Comparison of ENCODE assay signal across 2 cellular contexts in the genomic region with DNA sequence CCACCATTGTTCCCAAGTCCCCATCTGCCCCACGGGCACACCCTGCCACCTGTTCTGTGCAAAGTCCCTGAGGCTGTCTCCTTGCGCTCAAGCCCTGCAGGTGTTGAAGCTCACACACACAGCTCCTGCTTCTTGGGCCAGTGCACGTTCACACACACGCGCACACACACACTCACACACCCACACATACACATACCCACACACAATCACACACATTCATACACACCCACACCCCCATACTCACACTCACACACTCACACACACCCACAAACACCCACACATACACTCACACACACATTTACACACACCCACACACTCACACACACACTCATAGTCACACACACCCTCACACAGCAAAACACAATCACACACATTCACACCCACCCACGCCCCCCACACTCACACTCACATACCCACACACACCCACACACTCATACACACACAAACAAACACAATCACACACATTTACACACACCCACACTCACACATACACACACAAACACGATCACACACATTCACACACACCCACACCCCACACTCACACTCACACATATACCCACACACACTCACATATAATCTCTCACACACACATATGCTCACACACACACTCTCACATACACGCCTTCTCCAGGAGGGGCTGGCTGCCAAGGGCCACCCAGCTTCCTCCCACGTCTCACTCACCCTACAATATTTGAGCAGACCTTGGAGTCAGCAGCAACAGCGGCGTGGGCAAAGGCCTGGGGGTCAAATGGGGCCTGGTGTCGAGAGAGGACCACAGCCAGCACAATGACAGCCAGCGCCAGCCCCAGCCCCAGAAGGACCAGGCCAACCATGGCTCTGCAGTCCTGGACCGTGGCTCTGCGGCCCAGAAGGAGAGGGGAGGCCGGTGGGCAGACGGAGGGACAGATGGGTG.
A peak's percentile ranks its signal among the peaks of the same experiment; 100 is the strongest.
TF ChIP-seq lines count a peak whose summit lies in the region.
"Not testable (repeated sequence)": the region's sequence is repeated elsewhere in the genome, so short reads cannot be mapped to it uniquely, and the experiment has no call there.

No MANE protein-coding gene starts in this region.

TF ChIP-seq in HEK293, 187 proteins besides CTCF, POLR2A, EP300 and RAD21:
- TF ChIP-seq ZFHX2 (tag by site-specific recombination; conservative IDR thresholded peaks at IDR 0.05): peak; percentile 100
- TF ChIP-seq EGR2 (tag by site-specific recombination; IDR thresholded peaks at IDR 0.05; ENCODE audit: low read depth): peak; percentile 99

TF ChIP-seq in HepG2, 621 proteins besides CTCF, POLR2A, EP300 and RAD21:
- TF ChIP-seq SOX6 (IDR thresholded peaks at IDR 0.05): 0 out of 2 replicates have a peak, but pooled peaks have one; percentile 57
- TF ChIP-seq SOX6, SP1, FOXP1, FOXA1 (CRISPR knock-in tag; IDR thresholded peaks at IDR 0.05): not testable (repeated sequence)
- TF ChIP-seq RAD51 (IDR thresholded peaks at IDR 0.05; ENCODE audit: borderline replicate concordance): peak; percentile 28; the same call in 1 of the 2 replicates
- TF ChIP-seq, protein P1, sequence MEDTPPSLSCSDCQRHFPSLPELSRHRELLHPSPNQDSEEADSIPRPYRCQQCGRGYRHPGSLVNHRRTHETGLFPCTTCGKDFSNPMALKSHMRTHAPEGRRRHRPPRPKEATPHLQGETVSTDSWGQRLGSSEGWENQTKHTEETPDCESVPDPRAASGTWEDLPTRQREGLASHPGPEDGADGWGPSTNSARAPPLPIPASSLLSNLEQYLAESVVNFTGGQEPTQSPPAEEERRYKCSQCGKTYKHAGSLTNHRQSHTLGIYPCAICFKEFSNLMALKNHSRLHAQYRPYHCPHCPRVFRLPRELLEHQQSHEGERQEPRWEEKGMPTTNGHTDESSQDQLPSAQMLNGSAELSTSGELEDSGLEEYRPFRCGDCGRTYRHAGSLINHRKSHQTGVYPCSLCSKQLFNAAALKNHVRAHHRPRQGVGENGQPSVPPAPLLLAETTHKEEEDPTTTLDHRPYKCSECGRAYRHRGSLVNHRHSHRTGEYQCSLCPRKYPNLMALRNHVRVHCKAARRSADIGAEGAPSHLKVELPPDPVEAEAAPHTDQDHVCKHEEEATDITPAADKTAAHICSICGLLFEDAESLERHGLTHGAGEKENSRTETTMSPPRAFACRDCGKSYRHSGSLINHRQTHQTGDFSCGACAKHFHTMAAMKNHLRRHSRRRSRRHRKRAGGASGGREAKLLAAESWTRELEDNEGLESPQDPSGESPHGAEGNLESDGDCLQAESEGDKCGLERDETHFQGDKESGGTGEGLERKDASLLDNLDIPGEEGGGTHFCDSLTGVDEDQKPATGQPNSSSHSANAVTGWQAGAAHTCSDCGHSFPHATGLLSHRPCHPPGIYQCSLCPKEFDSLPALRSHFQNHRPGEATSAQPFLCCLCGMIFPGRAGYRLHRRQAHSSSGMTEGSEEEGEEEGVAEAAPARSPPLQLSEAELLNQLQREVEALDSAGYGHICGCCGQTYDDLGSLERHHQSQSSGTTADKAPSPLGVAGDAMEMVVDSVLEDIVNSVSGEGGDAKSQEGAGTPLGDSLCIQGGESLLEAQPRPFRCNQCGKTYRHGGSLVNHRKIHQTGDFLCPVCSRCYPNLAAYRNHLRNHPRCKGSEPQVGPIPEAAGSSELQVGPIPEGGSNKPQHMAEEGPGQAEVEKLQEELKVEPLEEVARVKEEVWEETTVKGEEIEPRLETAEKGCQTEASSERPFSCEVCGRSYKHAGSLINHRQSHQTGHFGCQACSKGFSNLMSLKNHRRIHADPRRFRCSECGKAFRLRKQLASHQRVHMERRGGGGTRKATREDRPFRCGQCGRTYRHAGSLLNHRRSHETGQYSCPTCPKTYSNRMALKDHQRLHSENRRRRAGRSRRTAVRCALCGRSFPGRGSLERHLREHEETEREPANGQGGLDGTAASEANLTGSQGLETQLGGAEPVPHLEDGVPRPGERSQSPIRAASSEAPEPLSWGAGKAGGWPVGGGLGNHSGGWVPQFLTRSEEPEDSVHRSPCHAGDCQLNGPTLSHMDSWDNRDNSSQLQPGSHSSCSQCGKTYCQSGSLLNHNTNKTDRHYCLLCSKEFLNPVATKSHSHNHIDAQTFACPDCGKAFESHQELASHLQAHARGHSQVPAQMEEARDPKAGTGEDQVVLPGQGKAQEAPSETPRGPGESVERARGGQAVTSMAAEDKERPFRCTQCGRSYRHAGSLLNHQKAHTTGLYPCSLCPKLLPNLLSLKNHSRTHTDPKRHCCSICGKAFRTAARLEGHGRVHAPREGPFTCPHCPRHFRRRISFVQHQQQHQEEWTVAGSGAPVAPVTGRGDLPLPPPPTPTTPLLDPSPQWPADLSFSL (CRISPR knock-in tag; IDR thresholded peaks at IDR 0.05): peak; percentile 64
- 0 out of 2 replicates have a peak, but pooled peaks have one; percentile 37 for TF ChIP-seq SP1 (IDR thresholded peaks at IDR 0.05)
- peak; percentile 45; the same call in 1 of the 2 replicates for TF ChIP-seq ATM (IDR thresholded peaks at IDR 0.05; ENCODE audit: borderline replicate concordance)
- peak; percentile 33 for TF ChIP-seq PHB2 (IDR thresholded peaks at IDR 0.05; ENCODE audit: partially characterized antibody)
- peak; percentile 11; the same call in 1 of the 2 replicates for TF ChIP-seq FOXP1 (IDR thresholded peaks at IDR 0.05)
- peak; percentile 91; the same call in 1 of the 2 replicates for TF ChIP-seq NBN (conservative IDR thresholded peaks at IDR 0.05)
- TF ChIP-seq FOXA1 (IDR thresholded peaks at IDR 0.05): peak; percentile 45; the same call in 1 of the 2 replicates
- TF ChIP-seq TRIM22 (IDR thresholded peaks at IDR 0.05): 0 out of 2 replicates have a peak, but pooled peaks have one; percentile 69
- TF ChIP-seq IKZF1 (IDR thresholded peaks at IDR 0.05): peak; percentile 82; the same call in 1 of the 2 replicates
TF ChIP-seq in HepG2: peak in this region for 11; not testable (repeated sequence) for 610.
